29 cellular contexts compared by ENCODE assay signal in the genomic region with DNA sequence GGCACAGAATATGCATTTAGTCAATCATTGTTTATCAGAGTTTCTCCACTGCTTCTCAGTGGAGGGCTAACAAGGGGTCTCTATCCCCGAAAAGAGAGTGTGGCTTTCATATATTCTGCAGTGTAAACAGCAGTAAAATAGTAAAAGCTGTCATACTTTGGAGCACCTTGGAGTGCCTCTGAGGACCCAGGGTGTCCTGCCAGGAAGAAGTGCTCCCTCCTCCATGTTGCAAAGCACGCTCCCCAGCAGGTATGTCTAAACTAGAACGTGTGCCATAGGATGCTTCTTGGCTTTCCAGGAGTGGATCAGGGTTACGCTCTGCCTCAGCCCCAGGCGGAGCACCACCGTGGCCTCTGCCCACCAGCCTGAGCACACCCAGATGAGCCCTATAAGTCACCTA.
"Had no signal": no experiment of that assay in that cellular context is flagged by ENCODE, and none has a peak within 500 bp of the region (broad histone marks: within the 10 kb centered on the region; RNA-seq: fewer than 3 reads in every experiment).

No MANE protein-coding gene starts in this region.

- H3K4me3 Mint-ChIP-seq: activated CD4-positive, alpha-beta T cell treated with anti-CD3 and anti-CD28 coated beads for 36 hours; activated CD4-positive, alpha-beta T cell treated with anti-CD3 and anti-CD28 coated beads, Interleukin-2, amount 10 ng/mL, durations not matched to agents 7 days and 5 days; activated CD8-positive, alpha-beta T cell treated with anti-CD3 and anti-CD28 coated beads, Interleukin-2, amount 10 ng/mL, durations not matched to agents 7 days and 5 days; activated naive CD4-positive, alpha-beta T cell treated with anti-CD3 and anti-CD28 coated beads, Interleukin-2, amount 10 ng/mL, durations not matched to agents 7 days and 5 days; activated naive CD8-positive, alpha-beta T cell; activated naive CD8-positive, alpha-beta T cell treated with anti-CD3 and anti-CD28 coated beads, Interleukin-2, amount 50 U/mL, for 24 hours; brain; T-helper 1 cell treated with Interleukin-12 subunit alpha and Interleukin-12 subunit beta and Interleukin-4 antibody, amounts not matched to agents 30 μg/mL and 1 μg/mL, for 36 hours; T-helper 2 cell treated with Interferon-gamma antibody and Interleukin-4, amounts not matched to agents 5 μg/mL and 100 μg/mL, for 36 hours had no signal

- H3K27ac ChIP-seq: SJSA1 had no signal

- H3K27me3 Mint-ChIP-seq: activated naive CD4-positive, alpha-beta T cell treated with anti-CD3 and anti-CD28 coated beads, Interleukin-2, amount 10 ng/mL, durations not matched to agents 7 days and 5 days had no signal

- H3K4me3 ChIP-seq: SJSA1 had no signal

- H3K4me1 ChIP-seq: SJSA1 had no signal

- H3K4me1 Mint-ChIP-seq: brain had no signal

- H3K4me2 ChIP-seq: SK-N-SH had no signal

- H3K27me3 ChIP-seq: SJSA1 had no signal

- H3K9ac ChIP-seq: SK-N-SH had no signal

- ATAC-seq: activated CD4-positive, alpha-beta T cell treated with anti-CD3 and anti-CD28 coated beads for 36 hours; activated CD4-positive, CD25-positive, alpha-beta regulatory T cell treated with anti-CD3 and anti-CD28 coated beads, Interleukin-2, amount 50 U/mL, for 24 hours; activated CD8-positive, alpha-beta T cell treated with anti-CD3 and anti-CD28 coated beads, Interleukin-2, amount 10 ng/mL, durations not matched to agents 7 days and 5 days; activated naive CD8-positive, alpha-beta T cell treated with anti-CD3 and anti-CD28 coated beads, Interleukin-2, amount 50 U/mL, for 24 hours; Panc1 had no signal

- DNase-seq: activated CD4-positive, alpha-beta T cell treated with anti-CD3 and anti-CD28 coated beads for 36 hours; activated CD4-positive, alpha-beta T cell treated with anti-CD3 and anti-CD28 coated beads, Interleukin-2, amount 10 ng/mL, durations not matched to agents 7 days and 5 days; activated CD4-positive, alpha-beta T cell treated with anti-CD3 and anti-CD28 coated beads, Interleukin-2, amount 50 U/mL, for 48 hours; activated CD8-positive, alpha-beta memory T cell treated with anti-CD3 and anti-CD28 coated beads, Interleukin-2, amount 50 U/mL, for 4 hours; activated CD8-positive, alpha-beta T cell treated with anti-CD3 and anti-CD28 coated beads, Interleukin-2, amount 10 ng/mL, durations not matched to agents 7 days and 5 days; activated effector memory CD4-positive, alpha-beta T cell treated with Interleukin-2 at 50 U/mL for 16 hours; activated naive CD4-positive, alpha-beta T cell treated with anti-CD3 and anti-CD28 coated beads, Interleukin-2, amount 10 ng/mL, durations not matched to agents 7 days and 5 days; activated naive CD8-positive, alpha-beta T cell treated with anti-CD3 and anti-CD28 coated beads, Interleukin-2, amount 50 U/mL, for 24 hours; activated T-cell treated with anti-CD3 and anti-CD28 coated beads, Interleukin-2, amount 50 U/mL, for 48 hours; anterior cingulate cortex; caudate nucleus; cerebellar nuclear complex; Karpas-422; NCI-H1105; NCI-H1417 treated with DMSO at 0.1 percent for 48 hours; NCI-H1694; NCI-H1930; NCI-H2081 treated with DMSO at 0.1 percent for 48 hours; NCI-H345; NCI-H524 treated with DMSO at 0.1 percent for 48 hours; SHP77 treated with DMSO at 0.1 percent for 48 hours; SK-N-SH had no signal

- H3K27ac Mint-ChIP-seq: activated CD4-positive, alpha-beta T cell treated with anti-CD3 and anti-CD28 coated beads for 36 hours; activated CD4-positive, alpha-beta T cell treated with anti-CD3 and anti-CD28 coated beads, Interleukin-2, amount 10 ng/mL, durations not matched to agents 7 days and 5 days; activated CD8-positive, alpha-beta T cell treated with anti-CD3 and anti-CD28 coated beads, Interleukin-2, amount 10 ng/mL, durations not matched to agents 7 days and 5 days; activated naive CD4-positive, alpha-beta T cell treated with anti-CD3 and anti-CD28 coated beads, Interleukin-2, amount 10 ng/mL, durations not matched to agents 7 days and 5 days; activated naive CD8-positive, alpha-beta T cell; activated naive CD8-positive, alpha-beta T cell treated with anti-CD3 and anti-CD28 coated beads, Interleukin-2, amount 50 U/mL, for 24 hours; brain; T-helper 1 cell treated with Interleukin-12 subunit alpha and Interleukin-12 subunit beta and Interleukin-4 antibody, amounts not matched to agents 30 μg/mL and 1 μg/mL, for 36 hours; T-helper 2 cell treated with Interferon-gamma antibody and Interleukin-4, amounts not matched to agents 5 μg/mL and 100 μg/mL, for 36 hours had no signal

- H3K36me3 ChIP-seq: SJSA1 had no signal

- H3K36me3 Mint-ChIP-seq: brain had no signal

- H3K9me3 ChIP-seq: SJSA1, SK-N-SH had no signal

- H3K9me3 Mint-ChIP-seq: activated CD4-positive, alpha-beta T cell treated with anti-CD3 and anti-CD28 coated beads, Interleukin-2, amount 10 ng/mL, durations not matched to agents 7 days and 5 days; activated naive CD4-positive, alpha-beta T cell treated with anti-CD3 and anti-CD28 coated beads, Interleukin-2, amount 10 ng/mL, durations not matched to agents 7 days and 5 days; activated naive CD8-positive, alpha-beta T cell treated with anti-CD3 and anti-CD28 coated beads, Interleukin-2, amount 50 U/mL, for 24 hours; brain; T-helper 2 cell treated with Interferon-gamma antibody and Interleukin-4, amounts not matched to agents 5 μg/mL and 100 μg/mL, for 36 hours had no signal
